17 cellular contexts compared by ENCODE assay signal in the genomic region with DNA sequence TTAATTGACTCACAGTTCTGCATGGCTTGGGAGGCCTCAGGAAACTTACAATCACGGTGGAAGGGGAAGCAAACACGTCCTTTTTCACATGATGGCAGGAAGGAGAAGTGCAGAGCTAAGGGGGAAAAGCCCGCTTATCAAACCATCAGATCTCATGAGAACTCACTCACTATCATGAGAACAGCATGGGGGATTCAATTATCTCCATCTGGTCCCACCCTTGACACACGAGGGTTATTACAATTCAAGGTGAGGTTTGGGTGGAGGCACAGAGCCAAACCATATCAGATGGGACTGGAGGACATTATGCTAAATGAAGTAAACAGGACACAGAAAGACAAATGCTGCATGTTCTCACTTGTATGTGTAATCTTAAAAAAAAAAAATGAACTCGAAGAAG.
"Had no signal": no experiment of that assay in that cellular context is flagged by ENCODE, and none has a peak within 500 bp of the region (broad histone marks: within the 10 kb centered on the region; RNA-seq: fewer than 3 reads in every experiment).

No MANE protein-coding gene starts in this region.

- ATAC-seq: gastroesophageal sphincter; left lobe of liver; mucosa of descending colon; naive thymus-derived CD8-positive, alpha-beta T cell had no signal

- H3K4me1 Mint-ChIP-seq: naive thymus-derived CD8-positive, alpha-beta T cell had no signal

- DNase-seq: effector memory CD4-positive, alpha-beta T cell; esophagus squamous epithelium; foreskin fibroblast; glutamatergic neuron; islet precursor cell; mammary epithelial cell; mucosa of descending colon; naive thymus-derived CD8-positive, alpha-beta T cell; posterior cingulate gyrus; small intestine; stimulated activated CD4-positive, alpha-beta T cell treated with anti-CD3 and anti-CD28 coated beads, Interleukin-12 subunit alpha, Interleukin-12 subunit beta, amount 100 ng/mL, for 4 hours; stimulated activated naive CD4-positive, alpha-beta T cell; stomach; substantia nigra; transverse colon had no signal

- H3K27ac Mint-ChIP-seq: naive thymus-derived CD8-positive, alpha-beta T cell had no signal

- H3K4me3 Mint-ChIP-seq: naive thymus-derived CD8-positive, alpha-beta T cell had no signal
